Comparison of ENCODE assay signal across 8 cellular contexts in genomic region chr2:74471332-74472065, GRCh38. TPM values are rescaled to one million over a fixed set of nuclear protein-coding genes. Genes with fewer than 3 reads are reported as not detected.
DNase-seq lines count a peak whose midpoint lies in the region; ATAC-seq and TF ChIP-seq lines count a peak whose summit lies in the region.

No MANE protein-coding gene starts in this region.

- DNase-seq in BE2C: no peak
- DNase-seq in MM.1S: no peak
- no peak for DNase-seq in DMS153 (lab: John Stamatoyannopoulos, UW)

- peak overlapping the region; percentile 93 for H2AFZ ChIP-seq in MM.1S (ENCODE audit: low read length)

- H4K20me1 ChIP-seq in MM.1S (ENCODE audit: insufficient read depth, low read length): no peaks in the 10 kb centered on the region

- H3K27ac ChIP-seq in MM.1S (ENCODE audit: low read length) (peak overlapping the region; percentile 90; the same call in 1 of the 2 replicates), ectodermal cell (ENCODE audit: insufficient read depth, low read depth, low read length, poor library complexity, severe bottlenecking) (peak overlapping the region; percentile 79)

- H3K36me3 ChIP-seq in BE2C (no peaks in the 10 kb centered on the region; the same call in 1 of the 2 replicates), MM.1S (replicated peaks; ENCODE audit: insufficient read depth, low read length) (no peaks in the 10 kb centered on the region; the same call in 1 of the 2 replicates), ectodermal cell (ENCODE audit: control insufficient read depth, insufficient read depth, low read length) (peaks cover 15% of the 10 kb centered on the region)

- no peak for TF ChIP-seq CTCF in BE2C (IDR thresholded peaks at IDR 0.05; ENCODE audit: low read depth, low read length)
- TF ChIP-seq CTCF in MM.1S (IDR thresholded peaks at IDR 0.05; ENCODE audit: low read length): no peak
- TF ChIP-seq CTCF in nephron (IDR thresholded peaks at IDR 0.05; ENCODE audit: unreplicated experiment in 3 of 3): no peak

- ATAC-seq in GM19351 (IDR thresholded peaks at IDR 0.05; ENCODE audit: unreplicated experiment) (no peak), GM21723 (IDR thresholded peaks at IDR 0.05; ENCODE audit: unreplicated experiment) (no peak), HG02981 (IDR thresholded peaks at IDR 0.05; ENCODE audit: unreplicated experiment) (no peak)

- H3K4me2 ChIP-seq in MM.1S (ENCODE audit: low read depth, low read length): peak overlapping the region; percentile 93

- H3K36me3 Mint-ChIP-seq in nephron (ENCODE audit: low read depth): peaks cover 28% of the 10 kb centered on the region

- peaks cover 22% of the 10 kb centered on the region for H3K4me1 Mint-ChIP-seq in nephron

- peaks cover 37% of the 10 kb centered on the region for H3F3A ChIP-seq in MM.1S (ENCODE audit: insufficient read depth, low read length)

- no peaks in the 10 kb centered on the region for H3K4me1 ChIP-seq in BE2C
- H3K4me1 ChIP-seq in MM.1S (ENCODE audit: low read length): peaks cover 5% of the 10 kb centered on the region; the same call in 1 of the 2 replicates
- H3K4me1 ChIP-seq in ectodermal cell (ENCODE audit: control insufficient read depth, insufficient read depth, low read length): peaks cover 13% of the 10 kb centered on the region

- H3K9me3 ChIP-seq in BE2C (no peaks in the 10 kb centered on the region), MM.1S (replicated peaks; ENCODE audit: insufficient read depth, low read length) (no peaks in the 10 kb centered on the region), ectodermal cell (ENCODE audit: control insufficient read depth, low read length) (no peaks in the 10 kb centered on the region)

- peak overlapping the region; percentile 99 to 100 (median 99) for H3K27ac Mint-ChIP-seq in nephron

- 73 to 80% methylated on average over 16 of the region's 16 CpGs for WGBS in ectodermal cell, 2 experiments

- peak overlapping the region; percentile 87 for H3K9ac ChIP-seq in MM.1S (ENCODE audit: low read length)

- H3K4me3 Mint-ChIP-seq in nephron: peak overlapping the region; percentile 97 to 99 (median 99)

- no peaks in the 10 kb centered on the region for H3K9me3 Mint-ChIP-seq in nephron

- no peaks in the 10 kb centered on the region for H3K27me3 Mint-ChIP-seq in nephron (ENCODE audit: low read depth)

- no peaks in the 10 kb centered on the region for H3K9me2 ChIP-seq in MM.1S (replicated peaks; ENCODE audit: insufficient read depth, low read length)

- peaks cover 6% of the 10 kb centered on the region for H3K79me2 ChIP-seq in MM.1S (ENCODE audit: low read length)

- H3K27me3 ChIP-seq in BE2C (no peaks in the 10 kb centered on the region), MM.1S (replicated peaks; ENCODE audit: insufficient read depth, low read length) (no peaks in the 10 kb centered on the region), ectodermal cell (ENCODE audit: control insufficient read depth, insufficient read depth, low read length, poor library complexity, severe bottlenecking) (no peaks in the 10 kb centered on the region)

- peak overlapping the region; percentile 79 for H3K4me3 ChIP-seq in BE2C (ENCODE audit: low read depth, low read length)
- H3K4me3 ChIP-seq in MM.1S (ENCODE audit: low read length): peak overlapping the region; percentile 99
- peak overlapping the region; percentile 94 for H3K4me3 ChIP-seq in ectodermal cell (ENCODE audit: insufficient read depth, low read depth, low read length)

RNA-seq across cellular contexts. Expression of gene MRPL53, which starts 1.0 kb away (rescaled TPM):
- 238 TPM for polyA plus RNA-seq in BE2C (2012; ENCODE audit: insufficient read depth, insufficient read length, low read depth)
- 46.6 TPM for polyA plus RNA-seq in ectodermal cell (2013, experiment 1 of 4)
- 43.7 TPM for polyA plus RNA-seq in ectodermal cell (2013, experiment 2 of 4)
- 33.0 TPM for polyA plus RNA-seq in ectodermal cell (2013, experiment 3 of 4)
- 40.3 TPM for polyA plus RNA-seq in ectodermal cell (2013, experiment 4 of 4)

RNA-seq across cellular contexts. Expression of gene MOGS, which starts 6.3 kb away (rescaled TPM):
- polyA plus RNA-seq in BE2C (2012; ENCODE audit: insufficient read depth, insufficient read length, low read depth): 65.7 TPM
- 59.2 TPM for polyA plus RNA-seq in ectodermal cell (2013, experiment 1 of 4)
- polyA plus RNA-seq in ectodermal cell (2013, experiment 2 of 4): 56.1 TPM
- 46.2 TPM for polyA plus RNA-seq in ectodermal cell (2013, experiment 3 of 4)
- polyA plus RNA-seq in ectodermal cell (2013, experiment 4 of 4): 51.4 TPM

RNA-seq across cellular contexts. Expression of gene CCDC142, which starts 11.3 kb away (rescaled TPM):
- polyA plus RNA-seq in BE2C (2012; ENCODE audit: insufficient read depth, insufficient read length, low read depth): 14.0 TPM
- polyA plus RNA-seq in ectodermal cell (2013, experiment 1 of 4): 12.6 TPM
- 15.8 TPM for polyA plus RNA-seq in ectodermal cell (2013, experiment 2 of 4)
- 12.7 TPM for polyA plus RNA-seq in ectodermal cell (2013, experiment 3 of 4)
- 13.5 TPM for polyA plus RNA-seq in ectodermal cell (2013, experiment 4 of 4)

RNA-seq across cellular contexts. Expression of gene TTC31, which starts 11.4 kb away (rescaled TPM):
- 20.9 TPM for polyA plus RNA-seq in BE2C (2012; ENCODE audit: insufficient read depth, insufficient read length, low read depth)
- 28.6 TPM for polyA plus RNA-seq in ectodermal cell (2013, experiment 1 of 4)
- polyA plus RNA-seq in ectodermal cell (2013, experiment 2 of 4): 28.4 TPM
- polyA plus RNA-seq in ectodermal cell (2013, experiment 3 of 4): 24.0 TPM
- polyA plus RNA-seq in ectodermal cell (2013, experiment 4 of 4): 31.0 TPM

RNA-seq across cellular contexts. Expression of gene WBP1, which starts 13.3 kb away (rescaled TPM):
- 160 TPM for polyA plus RNA-seq in BE2C (2012; ENCODE audit: insufficient read depth, insufficient read length, low read depth)
- polyA plus RNA-seq in ectodermal cell (2013, experiment 1 of 4): 133 TPM
- 133 TPM for polyA plus RNA-seq in ectodermal cell (2013, experiment 2 of 4)
- 112 TPM for polyA plus RNA-seq in ectodermal cell (2013, experiment 3 of 4)
- 131 TPM for polyA plus RNA-seq in ectodermal cell (2013, experiment 4 of 4)
